In the genomic region with DNA sequence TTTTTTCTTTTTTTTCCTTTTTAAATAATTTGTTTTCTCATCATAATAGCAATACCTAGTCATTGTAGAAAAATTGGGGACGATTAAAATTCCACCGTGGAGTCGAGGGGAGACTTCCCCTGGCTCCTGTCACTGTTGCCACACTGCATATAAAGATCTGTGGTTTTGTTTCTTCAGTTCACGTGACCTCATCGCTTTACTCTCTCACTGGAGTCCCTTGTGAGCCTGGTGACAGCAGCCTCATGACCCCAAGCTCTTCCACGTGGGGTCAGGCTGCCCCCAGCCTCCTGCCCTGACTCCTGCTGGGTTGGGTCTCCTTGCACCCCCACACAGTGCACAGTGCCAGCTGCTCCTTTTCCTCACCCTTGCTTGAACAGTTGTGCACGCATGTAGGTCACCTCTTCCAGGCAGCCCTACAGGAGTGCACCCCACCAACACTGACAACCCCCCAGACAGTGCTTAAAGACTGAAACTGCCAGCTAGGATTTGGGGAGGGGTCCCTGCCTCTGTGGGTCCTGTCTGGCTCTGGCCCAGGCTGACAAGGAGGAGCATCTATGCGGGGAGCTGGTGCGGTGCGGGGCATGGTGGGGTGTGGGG, we compare ENCODE assay signal across 17 cellular contexts. TPM values are rescaled to one million over a fixed set of nuclear protein-coding genes. Genes with fewer than 3 reads are reported as not detected.
DNase-seq lines count a peak whose midpoint lies in the region; ATAC-seq and TF ChIP-seq lines count a peak whose summit lies in the region.
"Had no signal": no experiment of that assay in that cellular context is flagged by ENCODE, and none has a peak within 500 bp of the region (broad histone marks: within the 10 kb centered on the region; RNA-seq: fewer than 3 reads in every experiment).

No MANE protein-coding gene starts in this region.

- no peak overlapping the region for H3K4me2 ChIP-seq in mesendoderm (ENCODE audit: low read length)
- no peak overlapping the region for H3K4me2 ChIP-seq in PC-3 (ENCODE audit: low read length)

- H3K4me3 Mint-ChIP-seq in activated T-cell treated with anti-CD3 and anti-CD28 coated beads, Interleukin-2, amount 50 U/mL, for 4 hours = no peak overlapping the region
- H3K4me3 Mint-ChIP-seq in activated CD8-positive, alpha-beta T cell treated with anti-CD3 and anti-CD28 coated beads for 36 hours = no peak overlapping the region
- peak overlapping the region; percentile 38 for H3K4me3 Mint-ChIP-seq in neural crest cell
- H3K4me3 Mint-ChIP-seq: activated CD4-positive, alpha-beta memory T cell treated with anti-CD3 and anti-CD28 coated beads for 36 hours had no signal

- H3K4ac ChIP-seq in mesendoderm (ENCODE audit: low read depth, low read length) = no peak overlapping the region

- intact Hi-C loops in activated CD8-positive, alpha-beta T cell treated with anti-CD3 and anti-CD28 coated beads for 36 hours (cut with micrococcal nuclease) = no loop called here
- intact Hi-C loops in PC-3 (cut with micrococcal nuclease) = no loop called here

- DNase-seq in activated T-cell treated with anti-CD3 and anti-CD28 coated beads, Interleukin-2, amount 50 U/mL, for 4 hours = no peak
- DNase-seq in activated T-cell treated with anti-CD3 and anti-CD28 coated beads, Interleukin-2, amount 50 U/mL, for 1 hour = no peak
- DNase-seq in NAMALWA (ENCODE audit: low spot score) (peak; percentile 38), neural crest cell (ENCODE audit: low read depth, low spot score) (no peak), mesendoderm (no peak), PC-3 (no peak), NCI-H1930 (lab: John Stamatoyannopoulos, UW) (no peak)
- DNase-seq in activated CD8-positive, alpha-beta T cell treated with anti-CD3 and anti-CD28 coated beads for 36 hours = no peak
- DNase-seq: ACHN; activated CD4-positive, alpha-beta memory T cell treated with anti-CD3 and anti-CD28 coated beads for 36 hours; activated naive CD4-positive, alpha-beta T cell; cerebellar nuclear complex; DMS 273 treated with DMSO at 0.1 percent for 48 hours; islet precursor cell; midbrain; NCI-H1436; stimulated activated naive CD4-positive, alpha-beta T cell treated with Interleukin-2 at 50 U/mL for 16 hours had no signal

- H3K9me3 ChIP-seq in PC-3 (ENCODE audit: low read length) = no peaks in the 10 kb centered on the region

- H3K23ac ChIP-seq in mesendoderm (ENCODE audit: low read length) = no peak overlapping the region

- no peaks in the 10 kb centered on the region for H3K9me2 ChIP-seq in PC-3 (replicated peaks; ENCODE audit: low read length)

- H3K9ac ChIP-seq in mesendoderm (ENCODE audit: low read length) (no peak overlapping the region), PC-3 (ENCODE audit: low read length) (no peak overlapping the region)

- H4K8ac ChIP-seq in mesendoderm (ENCODE audit: low read depth, low read length) = no peak overlapping the region

- H3K79me2 ChIP-seq in mesendoderm (ENCODE audit: control insufficient read depth, insufficient read depth, low read length) (no peaks in the 10 kb centered on the region), PC-3 (ENCODE audit: low read length) (no peaks in the 10 kb centered on the region)

- H2BK120ac ChIP-seq in mesendoderm (ENCODE audit: low read depth, low read length) = no peak overlapping the region

- H4K20me1 ChIP-seq in PC-3 (ENCODE audit: low read length) = no peaks in the 10 kb centered on the region

- no peak for TF ChIP-seq CTCF in activated CD8-positive, alpha-beta T cell treated with anti-CD3 and anti-CD28 coated beads for 36 hours (IDR thresholded peaks at IDR 0.05)
- TF ChIP-seq CTCF in neural crest cell (conservative IDR thresholded peaks at IDR 0.05) (no peak), PC-3 (conservative IDR thresholded peaks at IDR 0.05; ENCODE audit: low read depth, low read length) (no peak)

- no peak overlapping the region for H4K5ac ChIP-seq in mesendoderm (ENCODE audit: low read length)

- no peaks in the 10 kb centered on the region for H3K36me3 Mint-ChIP-seq in activated T-cell treated with anti-CD3 and anti-CD28 coated beads, Interleukin-2, amount 50 U/mL, for 4 hours (ENCODE audit: insufficient read depth)
- H3K36me3 Mint-ChIP-seq in activated CD8-positive, alpha-beta T cell treated with anti-CD3 and anti-CD28 coated beads for 36 hours (ENCODE audit: low read depth) = no peaks in the 10 kb centered on the region
- H3K36me3 Mint-ChIP-seq in neural crest cell (ENCODE audit: low read depth) = no peaks in the 10 kb centered on the region
- H3K36me3 Mint-ChIP-seq: activated CD4-positive, alpha-beta memory T cell treated with anti-CD3 and anti-CD28 coated beads for 36 hours had no signal

- POLR2A ChIA-PET in activated CD8-positive, alpha-beta T cell treated with anti-CD3 and anti-CD28 coated beads for 36 hours (lab: Charles Lee) = interaction anchor here (0.9 to 1.6 kb wide), 2 partner anchors 23 to 24 kb away, joined by 3 read pairs; no protein-coding TSS in a partner anchor
- POLR2A ChIA-PET in PC-3 (lab: Charles Lee; ENCODE audit: unreplicated experiment) = no interaction called here

- peak; percentile 64 to 72 for ATAC-seq in activated T-cell treated with anti-CD3 and anti-CD28 coated beads, Interleukin-2, amount 50 U/mL, for 4 hours
- ATAC-seq in activated CD8-positive, alpha-beta T cell treated with anti-CD3 and anti-CD28 coated beads for 36 hours = peak; percentile 66
- ATAC-seq in PC-3 = no peak

- no peaks in the 10 kb centered on the region for H3F3A ChIP-seq in PC-3 (ENCODE audit: low read length, unreplicated experiment)

- no peak overlapping the region for H3K4me3 ChIP-seq in mesendoderm (ENCODE audit: low read length)
- no peak overlapping the region for H3K4me3 ChIP-seq in PC-3 (ENCODE audit: low read length)

- H3K27ac ChIP-seq in mesendoderm (ENCODE audit: low read depth, low read length) = no peak overlapping the region
- H3K27ac ChIP-seq in PC-3 (ENCODE audit: low read length) = no peak overlapping the region

- CTCF ChIA-PET in activated CD8-positive, alpha-beta T cell treated with anti-CD3 and anti-CD28 coated beads for 36 hours (lab: Charles Lee) = no interaction called here
- CTCF ChIA-PET in PC-3 (lab: Charles Lee) = interaction anchor here (1.0 kb wide), 1 partner anchor 157 kb away, joined by 3 read pairs; no protein-coding TSS in a partner anchor

- no peaks in the 10 kb centered on the region for H3K4me1 ChIP-seq in mesendoderm (ENCODE audit: control insufficient read depth, low read depth, low read length)
- peaks cover 10% of the 10 kb centered on the region for H3K4me1 ChIP-seq in PC-3 (ENCODE audit: insufficient read depth, low read length)

- H3K27ac Mint-ChIP-seq in activated CD8-positive, alpha-beta T cell treated with anti-CD3 and anti-CD28 coated beads for 36 hours = no peak overlapping the region
- no peak overlapping the region for H3K27ac Mint-ChIP-seq in neural crest cell (ENCODE audit: unreplicated experiment)
- H3K27ac Mint-ChIP-seq: activated CD4-positive, alpha-beta memory T cell treated with anti-CD3 and anti-CD28 coated beads for 36 hours had no signal

- no peak overlapping the region for H2BK15ac ChIP-seq in mesendoderm (replicated peaks; ENCODE audit: low read depth)

- WGBS in mesendoderm (ENCODE audit: extremely low coverage, insufficient coverage, low lambda C conversion rate) = no CpG with 5 or more reads among the region's 10 CpGs

- no peak overlapping the region for H3K56ac ChIP-seq in mesendoderm (ENCODE audit: low read length)

- H2AK5ac ChIP-seq in mesendoderm (ENCODE audit: low read length) = no peak overlapping the region

- H2BK5ac ChIP-seq in mesendoderm (ENCODE audit: low read length) = no peak overlapping the region

- H3K36me3 ChIP-seq in mesendoderm (ENCODE audit: control insufficient read depth, insufficient read depth, low read length) (no peaks in the 10 kb centered on the region), PC-3 (ENCODE audit: low read depth, low read length) (no peaks in the 10 kb centered on the region)

- H3K79me1 ChIP-seq in mesendoderm (ENCODE audit: low read length) = no peaks in the 10 kb centered on the region

- no peaks in the 10 kb centered on the region for H3K27me3 Mint-ChIP-seq in activated T-cell treated with anti-CD3 and anti-CD28 coated beads, Interleukin-2, amount 50 U/mL, for 4 hours (ENCODE audit: low read depth)
- H3K27me3 Mint-ChIP-seq in activated CD8-positive, alpha-beta T cell treated with anti-CD3 and anti-CD28 coated beads for 36 hours = peaks cover 2% of the 10 kb centered on the region
- H3K27me3 Mint-ChIP-seq in neural crest cell (ENCODE audit: low read depth) = peaks cover 14% of the 10 kb centered on the region

- no peak overlapping the region for H3K18ac ChIP-seq in mesendoderm (ENCODE audit: low read length)

- H3K27me3 ChIP-seq in mesendoderm (ENCODE audit: insufficient read depth, low read length, poor library complexity) (no peaks in the 10 kb centered on the region), PC-3 (ENCODE audit: low read length) (no peaks in the 10 kb centered on the region)

- no TSS peak for BruUV-seq in PC-3 (replicated peaks; lab: Mats Ljungman, UMichigan)

- no peak overlapping the region for H2AFZ ChIP-seq in PC-3 (ENCODE audit: low read length)

- H3K9me3 Mint-ChIP-seq in activated T-cell treated with anti-CD3 and anti-CD28 coated beads, Interleukin-2, amount 50 U/mL, for 4 hours = no peaks in the 10 kb centered on the region
- no peaks in the 10 kb centered on the region for H3K9me3 Mint-ChIP-seq in activated CD8-positive, alpha-beta T cell treated with anti-CD3 and anti-CD28 coated beads for 36 hours
- H3K9me3 Mint-ChIP-seq in neural crest cell = no peaks in the 10 kb centered on the region
- H3K9me3 Mint-ChIP-seq: activated CD4-positive, alpha-beta memory T cell treated with anti-CD3 and anti-CD28 coated beads for 36 hours had no signal

- peaks cover 30% of the 10 kb centered on the region for H3K4me1 Mint-ChIP-seq in activated T-cell treated with anti-CD3 and anti-CD28 coated beads, Interleukin-2, amount 50 U/mL, for 4 hours (ENCODE audit: low read depth)
- H3K4me1 Mint-ChIP-seq in activated CD8-positive, alpha-beta T cell treated with anti-CD3 and anti-CD28 coated beads for 36 hours (ENCODE audit: low read depth) = peaks cover 28% of the 10 kb centered on the region
- peaks cover 24% of the 10 kb centered on the region for H3K4me1 Mint-ChIP-seq in neural crest cell

RNA-seq across cellular contexts. Expression of gene METRNL, which starts 7.3 kb away (rescaled TPM):
- total RNA-seq in activated T-cell treated with anti-CD3 and anti-CD28 coated beads, Interleukin-2, amount 50 U/mL, for 4 hours = 10 to 100 TPM; 12.1 to 26.2 (median 23.1) TPM
- total RNA-seq in activated CD8-positive, alpha-beta T cell treated with anti-CD3 and anti-CD28 coated beads for 36 hours = 10 to 100 TPM; 23.3 to 24.1 TPM
- total RNA-seq in neural crest cell (14.7 and 18.2 TPM in 2 replicates), PC-3 (2014; rRNA removed) (30.6 and 38.5 TPM in 2 replicates)
- 6.8 TPM for polyA plus RNA-seq in mesendoderm (2013, experiment 1 of 2)
- 6.3 TPM for polyA plus RNA-seq in mesendoderm (2013, experiment 2 of 2)
